In genomic region chr2:54950811-54951210, GRCh38 we compare ENCODE assay signal across 24 cellular contexts.
"Had no signal": no experiment of that assay in that cellular context is flagged by ENCODE, and none has a peak within 500 bp of the region (broad histone marks: within the 10 kb centered on the region; RNA-seq: fewer than 3 reads in every experiment).

No MANE protein-coding gene starts in this region.

- H3K36me3 ChIP-seq: gastrocnemius medialis, lower lobe of right lung, neural progenitor cell, ovary, sigmoid colon, stomach, thyroid gland, vagina had no signal

- H3K36me3 Mint-ChIP-seq: naive thymus-derived CD8-positive, alpha-beta T cell; neural progenitor cell; stimulated activated effector memory CD8-positive, alpha-beta T cell treated with anti-CD3 and anti-CD28 coated beads, Interleukin-12 subunit alpha, Interleukin-12 subunit beta, amount 100 ng/mL, for 72 hours had no signal

- H3K9me3 ChIP-seq: gastrocnemius medialis, lower lobe of right lung, ovary, psoas muscle, sigmoid colon, stomach, thyroid gland, vagina had no signal

- ATAC-seq: esophagus mucosa; gastrocnemius medialis; left ventricle myocardium superior; lower lobe of right lung; naive thymus-derived CD8-positive, alpha-beta T cell; psoas muscle; right cardiac atrium; stimulated activated effector memory CD8-positive, alpha-beta T cell treated with anti-CD3 and anti-CD28 coated beads, Interleukin-12 subunit alpha, Interleukin-12 subunit beta, amount 100 ng/mL, for 72 hours had no signal

- H3K27ac ChIP-seq: coronary artery, epithelial cell of prostate, gastrocnemius medialis, lower lobe of right lung, neural progenitor cell, ovary, psoas muscle, sigmoid colon, stomach, thyroid gland, vagina had no signal

- H3K4me3 Mint-ChIP-seq: naive thymus-derived CD8-positive, alpha-beta T cell; neural progenitor cell; stimulated activated effector memory CD8-positive, alpha-beta T cell treated with anti-CD3 and anti-CD28 coated beads, Interleukin-12 subunit alpha, Interleukin-12 subunit beta, amount 100 ng/mL, for 72 hours had no signal

- H2AFZ ChIP-seq: neural progenitor cell had no signal

- H3K9ac ChIP-seq: neural progenitor cell had no signal

- H3K4me3 ChIP-seq: coronary artery, gastrocnemius medialis, lower lobe of right lung, neural progenitor cell, ovary, psoas muscle, sigmoid colon, stomach, thyroid gland, vagina had no signal

- H3K4me2 ChIP-seq: neural progenitor cell had no signal

- H3K9me3 Mint-ChIP-seq: naive thymus-derived CD8-positive, alpha-beta T cell; stimulated activated effector memory CD8-positive, alpha-beta T cell treated with anti-CD3 and anti-CD28 coated beads, Interleukin-12 subunit alpha, Interleukin-12 subunit beta, amount 100 ng/mL, for 72 hours had no signal

- H3K27me3 ChIP-seq: gastrocnemius medialis, neural progenitor cell, ovary, sigmoid colon, stomach, thyroid gland, vagina had no signal

- FAIRE-seq: keratinocyte had no signal

- DNase-seq: foreskin fibroblast; gastrocnemius medialis; left ventricle myocardium superior; lower lobe of right lung; naive thymus-derived CD8-positive, alpha-beta T cell; nucleus accumbens; ovary; posterior cingulate gyrus; psoas muscle; right cardiac atrium; sigmoid colon; stimulated activated CD4-positive, alpha-beta T cell treated with anti-CD3 and anti-CD28 coated beads, Interleukin-2, amount 100 ng/mL, for 24 hours; stimulated activated CD4-positive, alpha-beta T cell treated with anti-CD3 and anti-CD28 coated beads, Interleukin-4, amount 100 ng/mL, for 24 hours; stimulated activated naive CD4-positive, alpha-beta T cell treated with Interleukin-2 at 50 U/mL for 16 hours; stomach; thyroid gland; trophoblast cell had no signal

- H3K27ac Mint-ChIP-seq: naive thymus-derived CD8-positive, alpha-beta T cell; neural progenitor cell; stimulated activated effector memory CD8-positive, alpha-beta T cell treated with anti-CD3 and anti-CD28 coated beads, Interleukin-12 subunit alpha, Interleukin-12 subunit beta, amount 100 ng/mL, for 72 hours had no signal
